11 cellular contexts compared by ENCODE assay signal in genomic region chr2:11687736-11688135, GRCh38. TPM values are rescaled to one million over a fixed set of nuclear protein-coding genes. Genes with fewer than 3 reads are reported as not detected.
DNase-seq lines count a peak whose midpoint lies in the region; ATAC-seq, FAIRE-seq and TF ChIP-seq lines count a peak whose summit lies in the region.
"Had no signal": no experiment of that assay in that cellular context is flagged by ENCODE, and none has a peak within 500 bp of the region (broad histone marks: within the 10 kb centered on the region; RNA-seq: fewer than 3 reads in every experiment).

No MANE protein-coding gene starts in this region.

- no peak for TF ChIP-seq EP300 in H1 (IDR thresholded peaks at IDR 0.05; ENCODE audit: borderline replicate concordance in 1 of 2, low read depth in 2 of 2, low read length in 2 of 2)

- no peak for DNase-seq in CD14-positive monocyte (ENCODE audit: low spot score)
- DNase-seq in NB4 (ENCODE audit: low read depth): no peak
- no peak for DNase-seq in H1 (ENCODE audit: low read depth in 1 of 2, low spot score in 2 of 2)
- DNase-seq in neural progenitor cell (ENCODE audit: low spot score): no peak
- DNase-seq in Ammon's horn (ENCODE audit: low spot score): no peak
- DNase-seq in CD8-positive, alpha-beta T cell: no peak

- no peak overlapping the region for H2BK12ac ChIP-seq in H1 (ENCODE audit: low read depth, low read length)

- no peak overlapping the region for H3K23ac ChIP-seq in H1 (ENCODE audit: insufficient read length)

- no peak overlapping the region for H3K27ac ChIP-seq in H1 (ENCODE audit: low read depth, low read length)
- no peak overlapping the region for H3K27ac ChIP-seq in neural progenitor cell
- H3K27ac ChIP-seq in CD8-positive, alpha-beta T cell (ENCODE audit: low read depth, low read length): no peak overlapping the region

- peaks cover 0 to 4% (median 0%) of the 10 kb centered on the region in 7 donors for H3K9me3 Mint-ChIP-seq in CD14-positive monocyte
- H3K9me3 Mint-ChIP-seq in neural progenitor cell: no peaks in the 10 kb centered on the region
- no peaks in the 10 kb centered on the region for H3K9me3 Mint-ChIP-seq in CD8-positive, alpha-beta T cell

- H3K36me3 Mint-ChIP-seq in CD14-positive monocyte: peaks cover 0 to 3% of the 10 kb centered on the region in 2 donors
- no peaks in the 10 kb centered on the region for H3K36me3 Mint-ChIP-seq in neural progenitor cell
- no peaks in the 10 kb centered on the region for H3K36me3 Mint-ChIP-seq in CD8-positive, alpha-beta T cell

- H4K91ac ChIP-seq in H1 (replicated peaks; ENCODE audit: insufficient read length, low read length): no peak overlapping the region

- H3K4me1 Mint-ChIP-seq in CD14-positive monocyte (peaks cover 40% of the 10 kb centered on the region), neural progenitor cell (peaks cover 18% of the 10 kb centered on the region)
- H3K4me1 Mint-ChIP-seq in CD8-positive, alpha-beta T cell (ENCODE audit: low read depth): peaks cover 8% of the 10 kb centered on the region

- intact Hi-C loops in CD14-positive monocyte (cut with micrococcal nuclease): loop anchor here (2.0 to 5.0 kb wide), 3 partner anchors 90 to 220 kb away; partner anchors contain the start of gene E2F6 (in 1 of the 2)
- intact Hi-C loops in CD8-positive, alpha-beta T cell (cut with DNase I, micrococcal nuclease): loop anchor here (1.0 to 5.0 kb wide), 5 partner anchors 57 to 1320 kb away; partner anchors contain the start of gene LPIN1 (in 1 of the 2)

- H3K9me3 ChIP-seq in H1 (ENCODE audit: insufficient read depth in 2 of 2, low read depth in 1 of 2, low read length in 1 of 2) (no peaks in the 10 kb centered on the region), neural progenitor cell (ENCODE audit: low read depth) (no peaks in the 10 kb centered on the region)
- H3K9me3 ChIP-seq in CD8-positive, alpha-beta T cell (ENCODE audit: low read length): no peaks in the 10 kb centered on the region
- H3K9me3 ChIP-seq: mucosa of descending colon had no signal

- ATAC-seq in GM18519 (IDR thresholded peaks at IDR 0.05; ENCODE audit: low FRiP score, unreplicated experiment) (no peak), GM19023 (IDR thresholded peaks at IDR 0.05; ENCODE audit: unreplicated experiment) (no peak)
- ATAC-seq in CD8-positive, alpha-beta T cell: no peak

- peak overlapping the region; percentile 76 to 95 (median 88) for H3K27ac Mint-ChIP-seq in CD14-positive monocyte
- H3K27ac Mint-ChIP-seq in neural progenitor cell: no peak overlapping the region
- H3K27ac Mint-ChIP-seq in CD8-positive, alpha-beta T cell: no peak overlapping the region

- WGBS in H1 (ENCODE audit: extremely low coverage in 1 of 2, insufficient coverage in 1 of 2, insufficient read length in 1 of 2, insufficient replicate concordance in 2 of 2, low coverage in 1 of 2, low lambda C conversion rate in 2 of 2, missing lambda C conversion rate in 1 of 2), 2 experiments: 78% methylated on average over 9 of the region's 9 CpGs; no CpG with 5 or more reads in 1 of the 2 experiments

- no peaks in the 10 kb centered on the region for H3K23me2 ChIP-seq in H1 (ENCODE audit: low read depth, low read length)

- H2BK20ac ChIP-seq in H1 (ENCODE audit: low read length): no peak overlapping the region

- no peak overlapping the region for H2AK5ac ChIP-seq in H1 (ENCODE audit: low read depth, low read length)

- H2BK5ac ChIP-seq in H1 (ENCODE audit: low read depth, low read length): no peak overlapping the region

- H3K4me3 ChIP-seq in NB4 (ENCODE audit: low read depth, low read length): peak overlapping the region; percentile 22
- H3K4me3 ChIP-seq in H1 (ENCODE audit: extremely low read depth in 1 of 4, insufficient read depth in 2 of 4, low read depth in 3 of 4, low read length in 4 of 4): peak overlapping the region in 1 of 4 experiments; percentile 49; a peak in 1 of 8 replicates
- no peak overlapping the region for H3K4me3 ChIP-seq in neural progenitor cell
- no peak overlapping the region for H3K4me3 ChIP-seq in CD8-positive, alpha-beta T cell (ENCODE audit: low read depth, low read length)
- H3K4me3 ChIP-seq: mucosa of descending colon had no signal

- FAIRE-seq in H1 (lab: Jason Lieb, UNC): no peak
- FAIRE-seq: urothelium cell line had no signal

- POLR2A ChIA-PET in H1 (lab: Charles Lee; ENCODE audit: partially characterized antibody): no interaction called here
- POLR2A ChIA-PET in CD8-positive, alpha-beta T cell (lab: Charles Lee): interaction anchor here (0.9 kb wide), 1 partner anchor 95 kb away, joined by 3 read pairs; no protein-coding TSS in a partner anchor

- CTCF ChIA-PET in H1 (lab: Charles Lee; ENCODE audit: partially characterized antibody): interaction anchor here (0.6 to 4.1 kb wide), 38 partner anchors 8 to 185 kb away, joined by 3 to 70 read pairs (median 4); partner anchors contain the start of genes GREB1 and LPIN1
- CTCF ChIA-PET in CD8-positive, alpha-beta T cell (lab: Charles Lee): interaction anchor here (0.7 to 23.7 kb wide), 15 partner anchors 9 to 1319 kb away, joined by 3 to 438 read pairs (median 4); partner anchors contain the start of gene LPIN1

- peaks cover 12% of the 10 kb centered on the region for H3F3A ChIP-seq in neural progenitor cell (ENCODE audit: low read depth)

- H3K79me2 ChIP-seq in H1 (ENCODE audit: control insufficient read depth in 1 of 2, insufficient read depth in 2 of 2, low read length in 2 of 2) (no peaks in the 10 kb centered on the region), neural progenitor cell (ENCODE audit: low read depth) (no peaks in the 10 kb centered on the region)

- H3K4me3 Mint-ChIP-seq in CD14-positive monocyte: peak overlapping the region; percentile 75 to 89
- no peak overlapping the region for H3K4me3 Mint-ChIP-seq in neural progenitor cell
- no peak overlapping the region for H3K4me3 Mint-ChIP-seq in CD8-positive, alpha-beta T cell

- no peaks in the 10 kb centered on the region for H3K79me1 ChIP-seq in H1 (ENCODE audit: low read depth, low read length)

- H3K4me1 ChIP-seq in H1 (replicated peaks in 1 of 4; ENCODE audit: control insufficient read depth in 3 of 4, insufficient read depth in 4 of 4, low read length in 3 of 4) (peaks cover 0 to 3% (median 0%) of the 10 kb centered on the region in 4 experiments; a peak in 2 of 7 replicates), neural progenitor cell (peaks cover 11% of the 10 kb centered on the region)
- peaks cover 4% of the 10 kb centered on the region for H3K4me1 ChIP-seq in CD8-positive, alpha-beta T cell (ENCODE audit: insufficient read depth, low read length)

- H3K9ac ChIP-seq in H1 (replicated peaks in 1 of 4; ENCODE audit: extremely low read depth in 1 of 4, low read depth in 3 of 4, low read length in 3 of 4) (no peak overlapping the region), neural progenitor cell (no peak overlapping the region)

- H3K14ac ChIP-seq in H1 (ENCODE audit: insufficient read length): no peak overlapping the region

- H3K18ac ChIP-seq in H1 (ENCODE audit: extremely low read depth, low read length): no peak overlapping the region

- no peak for TF ChIP-seq RAD21 in H1 (IDR thresholded peaks at IDR 0.05 in 1 of 2, conservative IDR thresholded peaks at IDR 0.05 in 1 of 2; ENCODE audit: low read depth in 2 of 2, low read length in 2 of 2)

- no peaks in the 10 kb centered on the region for H3K36me3 ChIP-seq in H1 (ENCODE audit: control insufficient read depth in 2 of 4, insufficient read depth in 4 of 4, low read length in 3 of 4)
- no peaks in the 10 kb centered on the region for H3K36me3 ChIP-seq in neural progenitor cell
- no peaks in the 10 kb centered on the region for H3K36me3 ChIP-seq in CD8-positive, alpha-beta T cell (ENCODE audit: insufficient read depth, low read length)

- no peak overlapping the region for H2BK15ac ChIP-seq in H1 (ENCODE audit: low read length)

- no peak for TF ChIP-seq POLR2A in NB4 (IDR thresholded peaks at IDR 0.05; ENCODE audit: extremely low read depth, insufficient read length)
- no peak for TF ChIP-seq POLR2A in H1 (IDR thresholded peaks at IDR 0.05; ENCODE audit: control extremely low read depth in 1 of 2, low read depth in 2 of 2, low read length in 2 of 2)

- H2BK120ac ChIP-seq in H1 (replicated peaks; ENCODE audit: low read depth, low read length): no peak overlapping the region

- H2AFZ ChIP-seq in H1 (ENCODE audit: low read length): no peak overlapping the region
- H2AFZ ChIP-seq in neural progenitor cell (replicated peaks): peak overlapping the region; percentile 97

- no peaks in the 10 kb centered on the region for H4K20me1 ChIP-seq in H1 (replicated peaks in 1 of 2; ENCODE audit: control insufficient read depth in 1 of 2, insufficient read depth in 2 of 2, low read length in 2 of 2)
- no peaks in the 10 kb centered on the region for H4K20me1 ChIP-seq in neural progenitor cell (ENCODE audit: low read depth)

- H3K4me2 ChIP-seq in H1 (ENCODE audit: insufficient read depth in 1 of 2, low read depth in 2 of 2, low read length in 2 of 2) (peak overlapping the region; percentile 11 to 73; a peak in 2 of 4 replicates), neural progenitor cell (peak overlapping the region; percentile 69)

- H3K4ac ChIP-seq in H1 (replicated peaks; ENCODE audit: insufficient read length, low read depth, low read length): no peak overlapping the region

- no peak overlapping the region for H4K5ac ChIP-seq in H1 (ENCODE audit: insufficient read length, low read depth, low read length)

- H3K27me3 ChIP-seq in H1 (replicated peaks in 1 of 4; ENCODE audit: control insufficient read depth in 3 of 4, extremely low read depth in 1 of 4, insufficient read depth in 3 of 4, low read length in 3 of 4) (peaks cover 0 to 2% (median 0%) of the 10 kb centered on the region in 4 experiments; a peak in 1 of 7 replicates), neural progenitor cell (peaks cover 6% of the 10 kb centered on the region)
- no peaks in the 10 kb centered on the region for H3K27me3 ChIP-seq in CD8-positive, alpha-beta T cell (ENCODE audit: insufficient read depth, low read length)

- no peak overlapping the region for H4K8ac ChIP-seq in H1 (ENCODE audit: extremely low read depth, insufficient read depth, low read length)

- H3K27me3 Mint-ChIP-seq in CD14-positive monocyte (ENCODE audit: low read depth in 3 of 3) (peaks cover 11 to 21% (median 19%) of the 10 kb centered on the region in 3 donors), neural progenitor cell (ENCODE audit: insufficient read depth, low read depth) (peaks cover 8% of the 10 kb centered on the region)
- H3K27me3 Mint-ChIP-seq in CD8-positive, alpha-beta T cell (ENCODE audit: low read depth): peaks cover 8% of the 10 kb centered on the region

- TF ChIP-seq CTCF in CD14-positive monocyte (IDR thresholded peaks at IDR 0.05): no peak
- TF ChIP-seq CTCF in NB4 (IDR thresholded peaks at IDR 0.05; ENCODE audit: low read depth, low read length): no peak
- TF ChIP-seq CTCF in H1 (IDR thresholded peaks at IDR 0.05; ENCODE audit: control extremely low read depth in 1 of 3, insufficient read depth in 1 of 3, low read depth in 1 of 3, low read length in 3 of 3): no peak
- TF ChIP-seq CTCF in neural progenitor cell (IDR thresholded peaks at IDR 0.05): no peak
- no peak for TF ChIP-seq CTCF in CD8-positive, alpha-beta T cell (IDR thresholded peaks at IDR 0.05)

- no peak overlapping the region for H3K56ac ChIP-seq in H1 (replicated peaks; ENCODE audit: insufficient read length, low read depth, low read length)

RNA-seq across cellular contexts. Expression of gene NTSR2, which starts 17.7 kb away (rescaled TPM):
- not detected for polyA plus RNA-seq in CD14-positive monocyte
- total RNA-seq in H1 (2021; fragmentation: NEBNext Ultra II Directional; extraction: Animal tissue kit (Norgen Biotek cat#: 25700)): not detected in 2 replicates
- 0.05 and 0.09 TPM in 2 replicates for polyA plus RNA-seq in H1 (2011; rRNA removed)
- not detected for polyA plus RNA-seq in H1 (2011; cell fraction: cytosol; rRNA removed)
- 0.07 TPM for polyA plus RNA-seq in H1 (2011; cell fraction: nucleus; rRNA removed)
- polyA plus RNA-seq in H1 (2012, experiment 1 of 2): 0.10 TPM in 1 of 4 replicates, not detected in the others
- polyA plus RNA-seq in H1 (2012, experiment 2 of 2): not detected
- polyA plus RNA-seq in H1 (2013, experiment 1 of 2): 0.14 TPM
- polyA plus RNA-seq in H1 (2013, experiment 2 of 2): 0.13 TPM
- polyA minus RNA-seq in H1 (2011; rRNA and poly(A)+ RNA removed): not detected in 2 replicates
- polyA minus RNA-seq in H1 (2011; cell fraction: cytosol; rRNA and poly(A)+ RNA removed): not detected
- not detected for polyA minus RNA-seq in H1 (2011; cell fraction: nucleus; rRNA and poly(A)+ RNA removed)
- not detected in 2 replicates for total RNA-seq in neural progenitor cell (ENCODE audit: low replicate concordance)
- total RNA-seq in CD8-positive, alpha-beta T cell: not detected
- total RNA-seq: mucosa of descending colon, pulmonary artery endothelial cell had no signal

RNA-seq across cellular contexts. Expression of gene LPIN1, which starts 58.7 kb away (rescaled TPM):
- 1 to 10 TPM; 1.8 to 2.7 TPM for polyA plus RNA-seq in CD14-positive monocyte
- 9.8 and 11.3 TPM in 2 replicates for total RNA-seq in H1 (2021; fragmentation: NEBNext Ultra II Directional; extraction: Animal tissue kit (Norgen Biotek cat#: 25700))
- polyA plus RNA-seq in H1 (2011; rRNA removed): 4.3 and 4.7 TPM in 2 replicates
- 7.7 TPM for polyA plus RNA-seq in H1 (2011; cell fraction: cytosol; rRNA removed)
- 12.7 TPM for polyA plus RNA-seq in H1 (2011; cell fraction: nucleus; rRNA removed)
- 3.9 to 5.4 TPM (median 4.5 TPM) in 4 replicates for polyA plus RNA-seq in H1 (2012, experiment 1 of 2)
- polyA plus RNA-seq in H1 (2012, experiment 2 of 2): 0.63 TPM
- 8.9 TPM for polyA plus RNA-seq in H1 (2013, experiment 1 of 2)
- polyA plus RNA-seq in H1 (2013, experiment 2 of 2): 9.3 TPM
- 9.1 and 42.2 TPM in 2 replicates for polyA minus RNA-seq in H1 (2011; rRNA and poly(A)+ RNA removed)
- 4.9 TPM for polyA minus RNA-seq in H1 (2011; cell fraction: cytosol; rRNA and poly(A)+ RNA removed)
- 12.4 TPM for polyA minus RNA-seq in H1 (2011; cell fraction: nucleus; rRNA and poly(A)+ RNA removed)
- 18.0 and 22.9 TPM in 2 replicates for total RNA-seq in neural progenitor cell (ENCODE audit: low replicate concordance)
- total RNA-seq in CD8-positive, alpha-beta T cell: 100 to 1,000 TPM; 125 to 126 TPM

Comparison
In these comparisons a context has a peak if more than half of its experiments do, and no peak if none do; other contexts are left out.
1. H3K27ac Mint-ChIP-seq: peak in CD14-positive monocyte (7 of 7); none in neural progenitor cell (single experiment) and CD8-positive, alpha-beta T cell (single experiment).
2. H3K4me3 Mint-ChIP-seq: peak in CD14-positive monocyte (2 of 2); none in neural progenitor cell (single experiment) and CD8-positive, alpha-beta T cell (single experiment).